Comparison of ENCODE assay signal across 8 cellular contexts in the genomic region with DNA sequence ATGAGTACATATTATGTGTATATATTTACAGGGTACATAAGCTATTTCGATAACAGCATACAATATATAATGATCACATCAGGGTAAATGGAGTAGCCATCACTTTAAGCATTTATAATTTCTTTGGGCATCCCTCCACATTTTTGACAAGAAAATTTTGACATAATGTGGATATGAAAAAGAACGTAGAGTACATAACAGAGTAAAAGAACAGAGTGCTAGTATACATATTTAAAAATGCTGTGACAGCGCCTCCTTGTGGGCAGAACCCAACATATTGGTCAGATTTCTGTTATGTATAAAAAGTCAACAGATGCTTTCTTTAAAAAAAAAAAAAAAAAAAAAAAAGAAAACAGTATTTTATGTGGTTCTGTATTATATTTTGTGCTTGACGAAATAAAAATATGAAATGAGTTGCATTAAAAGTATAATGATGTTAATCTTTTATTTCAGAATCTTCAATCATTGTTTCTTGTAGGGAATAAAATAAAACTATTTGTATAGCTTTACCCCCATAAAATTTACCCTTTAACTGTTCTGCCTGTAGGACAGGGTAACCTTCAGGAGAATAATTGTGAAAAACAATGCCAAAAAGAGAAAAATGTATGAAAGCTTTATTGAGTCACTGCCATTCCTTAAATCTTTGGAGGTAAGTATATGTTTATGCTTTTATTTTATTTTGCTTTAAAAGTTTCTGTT. TPM values are rescaled to one million over a fixed set of nuclear protein-coding genes. Genes with fewer than 3 reads are reported as not detected.
DNase-seq lines count a peak whose midpoint lies in the region; ATAC-seq, FAIRE-seq and TF ChIP-seq lines count a peak whose summit lies in the region.

No MANE protein-coding gene starts in this region.

- peak; percentile 87 to 88 for ATAC-seq in naive thymus-derived CD8-positive, alpha-beta T cell
- ATAC-seq in HG02798 (IDR thresholded peaks at IDR 0.05; ENCODE audit: poor library complexity, unreplicated experiment), result no peak

- no peaks in the 10 kb centered on the region for H3K9me3 Mint-ChIP-seq in HFFc6
- no peaks in the 10 kb centered on the region for H3K9me3 Mint-ChIP-seq in naive thymus-derived CD8-positive, alpha-beta T cell

- no peak overlapping the region for H3K4me3 Mint-ChIP-seq in HFFc6
- no peak overlapping the region for H3K4me3 Mint-ChIP-seq in naive thymus-derived CD8-positive, alpha-beta T cell

- FAIRE-seq in endometrium (lab: Jason Lieb, UNC), result peak; percentile 92

- H3K4me3 ChIP-seq in AG09309 (ENCODE audit: control insufficient read depth, low read depth, low read length), result no peak overlapping the region

- no peaks in the 10 kb centered on the region for H3K27me3 Mint-ChIP-seq in HFFc6 (ENCODE audit: insufficient read depth)
- no peaks in the 10 kb centered on the region for H3K27me3 Mint-ChIP-seq in naive thymus-derived CD8-positive, alpha-beta T cell

- TF ChIP-seq CTCF in AG09309 (IDR thresholded peaks at IDR 0.05; ENCODE audit: control insufficient read depth, insufficient read depth, low read depth, low read length, missing control alignments) (peak; percentile 56), HFFc6 (IDR thresholded peaks at IDR 0.05) (peak; percentile 95)

- no peaks in the 10 kb centered on the region for H3K36me3 Mint-ChIP-seq in HFFc6 (ENCODE audit: low read depth)
- H3K36me3 Mint-ChIP-seq in naive thymus-derived CD8-positive, alpha-beta T cell, result peaks cover 0 to under 1% (median 0%) of the 10 kb centered on the region in 3 donors

- peaks cover 34% of the 10 kb centered on the region for H3K4me1 Mint-ChIP-seq in HFFc6 (ENCODE audit: low read depth)
- H3K4me1 Mint-ChIP-seq in naive thymus-derived CD8-positive, alpha-beta T cell, result peaks cover 0 to 5% (median 3%) of the 10 kb centered on the region in 4 donors

- H3K27ac Mint-ChIP-seq in HFFc6, result no peak overlapping the region
- H3K27ac Mint-ChIP-seq in naive thymus-derived CD8-positive, alpha-beta T cell, result no peak overlapping the region

- POLR2A ChIA-PET in naive thymus-derived CD8-positive, alpha-beta T cell (lab: Charles Lee), result interaction anchor here (0.7 to 2.5 kb wide), 3 partner anchors 18 to 253 kb away, joined by 3 to 24 read pairs (median 4); partner anchors contain the start of gene HBP1

- no peak for DNase-seq in AG09309 (ENCODE audit: low read depth)
- peak; percentile 70 for DNase-seq in HFFc6
- DNase-seq in NCI-H82 (lab: John Stamatoyannopoulos, UW), result peak; percentile 74
- peak; percentile 49 to 61 for DNase-seq in activated CD8-positive, alpha-beta memory T cell treated with anti-CD3 and anti-CD28 coated beads for 1 hour (ENCODE audit: extremely low read depth in 1 of 2, low read depth in 1 of 2)
- DNase-seq in naive thymus-derived CD8-positive, alpha-beta T cell, result peak; percentile 61 to 86 (median 74)
- DNase-seq in stimulated activated naive CD4-positive, alpha-beta T cell (lab: John Stamatoyannopoulos, UW), result peak; percentile 45 to 82 (median 70)

RNA-seq across cellular contexts. Expression of gene HBP1, which starts 18.3 kb away (rescaled TPM):
- 10 to 100 TPM; 22.8 to 34.4 (median 28.5) TPM for total RNA-seq in HFFc6 (2021; fragmentation: NEBNext Ultra II Directional; extraction: Animal tissue kit (Norgen Biotek cat#: 25700))
- 100 to 1,000 TPM; 135 to 136 TPM for total RNA-seq in naive thymus-derived CD8-positive, alpha-beta T cell
- polyA plus RNA-seq in naive thymus-derived CD8-positive, alpha-beta T cell, result 10 to 100 TPM; 49.6 to 55.6 (median 50.3) TPM
